12 cellular contexts compared by ENCODE assay signal in the genomic region with DNA sequence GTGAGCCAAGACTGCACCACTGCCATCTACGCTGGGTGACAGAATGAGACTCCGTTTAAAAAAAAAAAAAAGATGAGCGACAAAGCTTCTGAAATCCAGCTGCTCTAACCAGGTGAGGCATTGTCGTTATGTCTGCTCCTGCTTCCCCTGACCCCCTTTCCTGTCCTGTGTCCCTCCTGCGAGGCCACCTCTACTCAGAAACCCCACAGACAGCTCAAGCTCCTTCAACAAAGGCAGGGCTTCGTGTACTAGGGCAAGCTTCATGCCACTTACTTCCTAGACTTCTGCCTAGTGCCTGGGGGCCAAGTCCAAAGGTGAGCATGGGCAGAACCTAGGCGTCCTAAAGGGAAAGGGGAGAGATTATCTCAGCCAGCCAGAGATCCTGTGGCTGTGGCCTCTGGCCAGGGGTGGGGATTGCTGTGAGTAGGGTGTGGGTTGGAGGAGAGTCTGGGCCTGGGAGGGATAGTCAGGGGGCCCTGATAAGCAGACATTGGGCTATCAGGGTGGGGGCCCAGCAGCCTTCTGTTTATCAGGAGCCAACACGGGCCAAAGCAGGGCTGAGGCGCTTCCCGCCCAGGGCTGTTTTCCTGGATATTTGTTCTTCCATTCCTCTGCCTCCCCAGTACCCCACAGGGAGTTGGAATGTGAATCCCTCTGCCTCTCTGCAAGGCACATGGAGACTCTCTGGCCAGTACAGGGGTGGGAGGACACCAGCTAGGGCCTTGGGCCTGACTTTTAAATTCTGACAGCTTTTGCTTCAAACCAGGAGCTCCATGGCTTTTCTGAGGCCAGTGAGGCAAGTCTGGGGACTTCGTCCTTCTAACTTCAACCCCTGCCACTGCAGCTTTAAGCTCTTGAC. TPM values are rescaled to one million over a fixed set of nuclear protein-coding genes. Genes with fewer than 3 reads are reported as not detected.
DNase-seq lines count a peak whose midpoint lies in the region; ATAC-seq, FAIRE-seq and TF ChIP-seq lines count a peak whose summit lies in the region.
"Had no signal": no experiment of that assay in that cellular context is flagged by ENCODE, and none has a peak within 500 bp of the region (broad histone marks: within the 10 kb centered on the region; RNA-seq: fewer than 3 reads in every experiment).

No MANE protein-coding gene starts in this region.

- intact Hi-C loops in heart left ventricle (cut with DNase I) (loop anchor here in 1 of 10 donors (10.0 kb wide), 1 partner anchor 100 kb away; no protein-coding TSS in a partner anchor), Right ventricle myocardium inferior (cut with DNase I) (no loop called here), HepG2 (cut with micrococcal nuclease; ENCODE audit: unreplicated experiment) (no loop called here), upper lobe of right lung (cut with DNase I) (no loop called here), posterior vena cava (cut with DNase I) (no loop called here)

- POLR2A ChIA-PET in WTC11 (lab: Charles Lee), result no interaction called here
- POLR2A ChIA-PET in HepG2 (lab: Yijun Ruan, JAX), result interaction anchor here (0.8 to 1.5 kb wide), 4 partner anchors 11 to 57 kb away, joined by 3 to 8 read pairs (median 3); a partner anchor contains a TSS

- peak overlapping the region; percentile 4 for H3K9ac ChIP-seq in HepG2 (ENCODE audit: insufficient read depth, low read depth, low read length)

- H3K4me1 Mint-ChIP-seq in WTC11, result peaks cover 17% of the 10 kb centered on the region

- no peak overlapping the region for H3K4me3 Mint-ChIP-seq in WTC11

- DNase-seq in heart left ventricle (peak in 1 of 5 donors; percentile 37), Right ventricle myocardium inferior (ENCODE audit: missing footprints) (no peak), WTC11 (ENCODE audit: low spot score) (no peak), HepG2 (ENCODE audit: low spot score) (peak; percentile 37), upper lobe of right lung (no peak), GM10266 (ENCODE audit: extremely low spot score) (no peak), tibial nerve (ENCODE audit: low spot score in 2 of 2) (no peak), posterior vena cava (ENCODE audit: low spot score) (no peak)
- DNase-seq: activated gamma-delta T cell treated with Interleukin-2 at 50 U/mL for 16 hours, Calu3, NCI-H1417 treated with DMSO at 0.1 percent for 48 hours, NCI-H446 treated with DMSO at 0.1 percent for 48 hours had no signal

- WGBS in heart left ventricle, 4 donors, result 73 to 82% (median 76%) methylated on average over 11 of the region's 11 CpGs
- 60% methylated on average over 10 of the region's 11 CpGs for WGBS in HepG2 (ENCODE audit: low lambda C conversion rate)
- 77 to 81% methylated on average over 11 of the region's 11 CpGs for WGBS in tibial nerve, 2 donors

- H3K27me3 ChIP-seq in heart left ventricle (no peaks in the 10 kb centered on the region), HepG2 (ENCODE audit: control insufficient read depth in 1 of 2, insufficient read depth in 2 of 2, low read length in 2 of 2) (no peaks in the 10 kb centered on the region), upper lobe of right lung (no peaks in the 10 kb centered on the region), tibial nerve (no peaks in the 10 kb centered on the region)

- H2AFZ ChIP-seq in HepG2 (ENCODE audit: low read length), result peak overlapping the region; percentile 34

- H3K4me2 ChIP-seq in HepG2 (ENCODE audit: low read depth, low read length), result peak overlapping the region; percentile 51

- no peaks in the 10 kb centered on the region for H4K20me1 ChIP-seq in HepG2 (ENCODE audit: insufficient read depth, low read length)

- in situ Hi-C loops in HepG2 (cut with HindIII; ENCODE audit: extremely low pct_ligation_motif_present, low pct_unique_long_range_greater_than_20kb), result no loop called here

- no peak for FAIRE-seq in HepG2 (lab: Jason Lieb, UNC)

- no peaks in the 10 kb centered on the region for H3K4me1 ChIP-seq in heart left ventricle
- peaks cover 30% of the 10 kb centered on the region for H3K4me1 ChIP-seq in HepG2 (ENCODE audit: insufficient read depth, low read length)
- H3K4me1 ChIP-seq in upper lobe of right lung, result no peaks in the 10 kb centered on the region
- H3K4me1 ChIP-seq in tibial nerve, result no peaks in the 10 kb centered on the region

- H3K9me3 ChIP-seq in heart left ventricle (no peaks in the 10 kb centered on the region), HepG2 (ENCODE audit: low read length) (no peaks in the 10 kb centered on the region), upper lobe of right lung (no peaks in the 10 kb centered on the region), tibial nerve (no peaks in the 10 kb centered on the region)

- H3K36me3 ChIP-seq in heart left ventricle, result peaks cover 0 to 15% (median 9%) of the 10 kb centered on the region in 9 donors
- peaks cover 5 to 6% of the 10 kb centered on the region in 2 experiments; a peak in 3 of 5 replicates for H3K36me3 ChIP-seq in HepG2 (replicated peaks in 1 of 2; ENCODE audit: control insufficient read depth in 1 of 2, insufficient read depth in 2 of 2, low read length in 2 of 2)
- H3K36me3 ChIP-seq in upper lobe of right lung, result peaks cover 14% of the 10 kb centered on the region
- peaks cover 0 to 18% (median 0%) of the 10 kb centered on the region in 3 donors for H3K36me3 ChIP-seq in tibial nerve

- H3K27ac Mint-ChIP-seq in WTC11, result peak overlapping the region; percentile 65; the same call in 1 of the 2 replicates

- CTCF ChIA-PET in WTC11 (lab: Charles Lee) (interaction anchor here (0.8 to 7.0 kb wide), 4 partner anchors 14 to 138 kb away, joined by 3 to 41 read pairs (median 3); no protein-coding TSS in a partner anchor), HepG2 (lab: Yijun Ruan, JAX; ENCODE audit: low intra/inter-chr PET ratio, low total read pairs) (no interaction called here)

- TF ChIP-seq POLR2A in heart left ventricle (IDR thresholded peaks at IDR 0.05) (no peak), HepG2 (IDR thresholded peaks at IDR 0.05; ENCODE audit: insufficient read depth in 1 of 2, low read depth in 2 of 2, low read length in 2 of 2) (no peak), tibial nerve (IDR thresholded peaks at IDR 0.05) (no peak)

- TF ChIP-seq RAD21 in HepG2 (CRISPR knock-in tag; IDR thresholded peaks at IDR 0.05), result no peak

- TF ChIP-seq CTCF in heart left ventricle (IDR thresholded peaks at IDR 0.05), result no peak
- no peak for TF ChIP-seq CTCF in WTC11 (IDR thresholded peaks at IDR 0.05)
- TF ChIP-seq CTCF in HepG2 (CRISPR knock-in tag; IDR thresholded peaks at IDR 0.05), result no peak
- no peak for TF ChIP-seq CTCF in upper lobe of right lung (IDR thresholded peaks at IDR 0.05)
- no peak for TF ChIP-seq CTCF in GM10266 (IDR thresholded peaks at IDR 0.05; ENCODE audit: control insufficient read depth, insufficient read depth, low read depth, missing control alignments)
- TF ChIP-seq CTCF in tibial nerve (IDR thresholded peaks at IDR 0.05), result no peak

- H3K4me3 ChIP-seq in heart left ventricle, result no peak overlapping the region
- peak overlapping the region in 1 of 3 experiments; percentile 9; a peak in 1 of 6 replicates for H3K4me3 ChIP-seq in HepG2 (replicated peaks in 1 of 3; ENCODE audit: insufficient read depth in 1 of 3, low read depth in 2 of 3, low read length in 3 of 3)
- no peak overlapping the region for H3K4me3 ChIP-seq in upper lobe of right lung
- H3K4me3 ChIP-seq in tibial nerve, result no peak overlapping the region

- H3K27ac ChIP-seq in heart left ventricle (no peak overlapping the region), HepG2 (ENCODE audit: extremely low read length, insufficient read depth, low read length) (peak overlapping the region; percentile 19), upper lobe of right lung (no peak overlapping the region), tibial nerve (peak overlapping the region in 1 of 4 donors; percentile 44)

- no peaks in the 10 kb centered on the region for H3K9me3 Mint-ChIP-seq in WTC11

- H3K79me2 ChIP-seq in HepG2 (ENCODE audit: insufficient read depth, low read length), result no peaks in the 10 kb centered on the region

- no TSS peak for BruUV-seq in HepG2 (replicated peaks; lab: Mats Ljungman, UMichigan)

- peak in 3 of 4 donors; percentile 36 to 73 (median 52) for ATAC-seq in heart left ventricle
- ATAC-seq in Right ventricle myocardium inferior, result no peak
- ATAC-seq in WTC11, result no peak; the same call in 1 of the 2 replicates
- ATAC-seq in HepG2, result peak; percentile 74
- ATAC-seq in upper lobe of right lung, result peak; percentile 41

- H3K36me3 Mint-ChIP-seq in WTC11, result peaks cover 5% of the 10 kb centered on the region

- TF ChIP-seq EP300 in HepG2 (IDR thresholded peaks at IDR 0.05; ENCODE audit: low read depth in 2 of 2, low read length in 2 of 2), result no peak
- no peak for TF ChIP-seq EP300 in HepG2 (CRISPR knock-in tag; IDR thresholded peaks at IDR 0.05; ENCODE audit: borderline replicate concordance)
- no peak for TF ChIP-seq EP300 in tibial nerve (IDR thresholded peaks at IDR 0.05)

- H3K27me3 Mint-ChIP-seq in WTC11 (ENCODE audit: low read depth), result peaks cover 5% of the 10 kb centered on the region; the same call in 1 of the 2 replicates

RNA-seq across cellular contexts. Expression of a gene that starts 10.4 kb away (rescaled TPM):
- 10 to 100 TPM; 28.0 to 78.2 (median 41.1) TPM for total RNA-seq in heart left ventricle
- polyA plus RNA-seq in heart left ventricle, result 10 to 100 TPM; 35.5 to 63.9 TPM
- total RNA-seq in Right ventricle myocardium inferior, result 37.2 TPM
- total RNA-seq in WTC11 (2021), result 70.1 to 77.0 TPM (median 72.0 TPM) in 3 replicates
- 46.9 and 50.7 TPM in 2 replicates for total RNA-seq in HepG2 (2016; rRNA removed; fragmentation: Illumina TruSeq; extraction: Trizol)
- total RNA-seq in HepG2 (2016; cell fraction: cytosol; rRNA removed; fragmentation: Illumina TruSeq; extraction: Trizol; ENCODE audit: low read depth), result 8.5 and 10.0 TPM in 2 replicates
- 48.8 and 50.6 TPM in 2 replicates for total RNA-seq in HepG2 (2016; cell fraction: insoluble cytoplasmic fraction; rRNA removed; fragmentation: Illumina TruSeq; extraction: Trizol)
- 17.1 and 19.7 TPM in 2 replicates for total RNA-seq in HepG2 (2016; cell fraction: membrane; rRNA removed; fragmentation: Illumina TruSeq; extraction: Trizol)
- total RNA-seq in HepG2 (2016; cell fraction: nucleus; rRNA removed; fragmentation: Illumina TruSeq; extraction: Trizol), result 28.7 and 36.3 TPM in 2 replicates
- 72.2 and 73.5 TPM in 2 replicates for polyA plus RNA-seq in HepG2 (2011; rRNA removed)
- polyA plus RNA-seq in HepG2 (2011; cell fraction: cytosol; rRNA removed), result 72.3 and 85.9 TPM in 2 replicates
- polyA plus RNA-seq in HepG2 (2011; cell fraction: nucleus; rRNA removed), result 55.6 and 60.0 TPM in 2 replicates
- polyA plus RNA-seq in HepG2 (2012), result 42.4 and 45.1 TPM in 2 replicates
- 13.8 and 14.3 TPM in 2 replicates for polyA plus RNA-seq in HepG2 (2016; cell fraction: cytosol; fragmentation: Illumina TruSeq; extraction: Trizol; ENCODE audit: low read depth)
- polyA plus RNA-seq in HepG2 (2016; cell fraction: insoluble cytoplasmic fraction; fragmentation: Illumina TruSeq; extraction: Trizol; ENCODE audit: low read depth), result 78.5 and 84.9 TPM in 2 replicates
- polyA plus RNA-seq in HepG2 (2016; cell fraction: membrane; fragmentation: Illumina TruSeq; extraction: Trizol; ENCODE audit: low read depth), result 24.1 and 26.2 TPM in 2 replicates
- 72.4 and 76.9 TPM in 2 replicates for polyA plus RNA-seq in HepG2 (2016; cell fraction: nucleus; fragmentation: Illumina TruSeq; extraction: Trizol; ENCODE audit: insufficient read depth, low read depth)
- polyA minus RNA-seq in HepG2 (2011; rRNA and poly(A)+ RNA removed; ENCODE audit: low replicate concordance), result 142 and 176 TPM in 2 replicates
- polyA minus RNA-seq in HepG2 (2011; cell fraction: cytosol; rRNA and poly(A)+ RNA removed), result 44.2 and 52.7 TPM in 2 replicates
- 29.7 and 30.6 TPM in 2 replicates for polyA minus RNA-seq in HepG2 (2011; cell fraction: nucleus; rRNA and poly(A)+ RNA removed)
- total RNA-seq in upper lobe of right lung, result 24.4 TPM
- 10 to 100 TPM; 26.4 to 52.8 (median 36.2) TPM for total RNA-seq in tibial nerve
- 10 to 100 TPM; 22.6 to 24.4 TPM for total RNA-seq in posterior vena cava

RNA-seq across cellular contexts. Expression of a gene that starts 22.6 kb away (rescaled TPM):
- total RNA-seq in heart left ventricle (10 to 100 TPM; 14.4 to 33.2 (median 16.7) TPM), Right ventricle myocardium inferior (16.9 TPM), WTC11 (2021) (86.6 to 94.6 TPM (median 91.5 TPM) in 3 replicates), HepG2 (2016; rRNA removed; fragmentation: Illumina TruSeq; extraction: Trizol) (3.5 and 4.7 TPM in 2 replicates), upper lobe of right lung (22.2 TPM), tibial nerve (10 to 100 TPM in 2 of 4 donors, 1 to 10 TPM in 2; 6.1 to 17.1 (median 11.4) TPM), posterior vena cava (10 to 100 TPM; 13.8 to 19.2 TPM)
- polyA plus RNA-seq in heart left ventricle (10 to 100 TPM in 1 of 2 donors, 1 to 10 TPM in 1; 9.2 to 28.1 TPM), HepG2 (2011; rRNA removed) (7.3 TPM in 2 replicates)
- total RNA-seq in HepG2 (2016; cell fraction: cytosol; rRNA removed; fragmentation: Illumina TruSeq; extraction: Trizol; ENCODE audit: low read depth), result 1.7 and 2.5 TPM in 2 replicates
- 2.9 and 3.4 TPM in 2 replicates for total RNA-seq in HepG2 (2016; cell fraction: insoluble cytoplasmic fraction; rRNA removed; fragmentation: Illumina TruSeq; extraction: Trizol)
- total RNA-seq in HepG2 (2016; cell fraction: membrane; rRNA removed; fragmentation: Illumina TruSeq; extraction: Trizol), result 7.9 and 9.0 TPM in 2 replicates
- 2.9 and 4.4 TPM in 2 replicates for total RNA-seq in HepG2 (2016; cell fraction: nucleus; rRNA removed; fragmentation: Illumina TruSeq; extraction: Trizol)
- polyA plus RNA-seq in HepG2 (2011; cell fraction: cytosol; rRNA removed), result 8.0 and 8.4 TPM in 2 replicates
- 11.3 and 13.9 TPM in 2 replicates for polyA plus RNA-seq in HepG2 (2011; cell fraction: nucleus; rRNA removed)
- 9.8 and 13.0 TPM in 2 replicates for polyA plus RNA-seq in HepG2 (2012)
- 4.0 and 4.6 TPM in 2 replicates for polyA plus RNA-seq in HepG2 (2016; cell fraction: cytosol; fragmentation: Illumina TruSeq; extraction: Trizol; ENCODE audit: low read depth)
- polyA plus RNA-seq in HepG2 (2016; cell fraction: insoluble cytoplasmic fraction; fragmentation: Illumina TruSeq; extraction: Trizol; ENCODE audit: low read depth), result 9.3 and 13.6 TPM in 2 replicates
- polyA plus RNA-seq in HepG2 (2016; cell fraction: membrane; fragmentation: Illumina TruSeq; extraction: Trizol; ENCODE audit: low read depth), result 14.0 and 18.6 TPM in 2 replicates
- polyA plus RNA-seq in HepG2 (2016; cell fraction: nucleus; fragmentation: Illumina TruSeq; extraction: Trizol; ENCODE audit: insufficient read depth, low read depth), result 10.1 and 11.0 TPM in 2 replicates
- 14.1 and 27.8 TPM in 2 replicates for polyA minus RNA-seq in HepG2 (2011; rRNA and poly(A)+ RNA removed; ENCODE audit: low replicate concordance)
- polyA minus RNA-seq in HepG2 (2011; cell fraction: cytosol; rRNA and poly(A)+ RNA removed), result 12.3 and 12.7 TPM in 2 replicates
- polyA minus RNA-seq in HepG2 (2011; cell fraction: nucleus; rRNA and poly(A)+ RNA removed), result 12.6 and 12.8 TPM in 2 replicates

RNA-seq across cellular contexts. Expression of a gene that starts 32.3 kb away (rescaled TPM):
- total RNA-seq in heart left ventricle (100 to 1,000 TPM in 3 of 9 donors, 10 to 100 TPM in 6; 81.1 to 139 (median 95.2) TPM), Right ventricle myocardium inferior (118 TPM), WTC11 (2021) (139 to 153 TPM (median 144 TPM) in 3 replicates), HepG2 (2016; rRNA removed; fragmentation: Illumina TruSeq; extraction: Trizol) (54.3 and 60.7 TPM in 2 replicates), upper lobe of right lung (157 TPM), tibial nerve (10 to 100 TPM; 54.8 to 84.9 (median 65.2) TPM), posterior vena cava (100 to 1,000 TPM in 1 of 2 donors, 10 to 100 TPM in 1; 99.0 to 101 TPM)
- polyA plus RNA-seq in heart left ventricle (10 to 100 TPM; 52.7 to 68.5 TPM), HepG2 (2011; rRNA removed) (54.5 and 60.6 TPM in 2 replicates)
- 21.0 and 27.1 TPM in 2 replicates for total RNA-seq in HepG2 (2016; cell fraction: cytosol; rRNA removed; fragmentation: Illumina TruSeq; extraction: Trizol; ENCODE audit: low read depth)
- 53.0 and 55.0 TPM in 2 replicates for total RNA-seq in HepG2 (2016; cell fraction: insoluble cytoplasmic fraction; rRNA removed; fragmentation: Illumina TruSeq; extraction: Trizol)
- 55.4 and 58.7 TPM in 2 replicates for total RNA-seq in HepG2 (2016; cell fraction: membrane; rRNA removed; fragmentation: Illumina TruSeq; extraction: Trizol)
- 31.5 and 32.6 TPM in 2 replicates for total RNA-seq in HepG2 (2016; cell fraction: nucleus; rRNA removed; fragmentation: Illumina TruSeq; extraction: Trizol)
- 66.4 and 77.9 TPM in 2 replicates for polyA plus RNA-seq in HepG2 (2011; cell fraction: cytosol; rRNA removed)
- 62.5 and 67.8 TPM in 2 replicates for polyA plus RNA-seq in HepG2 (2011; cell fraction: nucleus; rRNA removed)
- polyA plus RNA-seq in HepG2 (2012), result 42.3 and 50.0 TPM in 2 replicates
- 27.5 and 28.8 TPM in 2 replicates for polyA plus RNA-seq in HepG2 (2016; cell fraction: cytosol; fragmentation: Illumina TruSeq; extraction: Trizol; ENCODE audit: low read depth)
- polyA plus RNA-seq in HepG2 (2016; cell fraction: insoluble cytoplasmic fraction; fragmentation: Illumina TruSeq; extraction: Trizol; ENCODE audit: low read depth), result 48.1 and 64.0 TPM in 2 replicates
- 49.0 and 54.8 TPM in 2 replicates for polyA plus RNA-seq in HepG2 (2016; cell fraction: membrane; fragmentation: Illumina TruSeq; extraction: Trizol; ENCODE audit: low read depth)
- 64.4 and 67.0 TPM in 2 replicates for polyA plus RNA-seq in HepG2 (2016; cell fraction: nucleus; fragmentation: Illumina TruSeq; extraction: Trizol; ENCODE audit: insufficient read depth, low read depth)
- polyA minus RNA-seq in HepG2 (2011; rRNA and poly(A)+ RNA removed; ENCODE audit: low replicate concordance), result 124 and 166 TPM in 2 replicates
- 35.9 and 59.2 TPM in 2 replicates for polyA minus RNA-seq in HepG2 (2011; cell fraction: cytosol; rRNA and poly(A)+ RNA removed)
- polyA minus RNA-seq in HepG2 (2011; cell fraction: nucleus; rRNA and poly(A)+ RNA removed), result 14.0 and 19.0 TPM in 2 replicates

RNA-seq across cellular contexts. Expression of a gene that starts 37.7 kb away (rescaled TPM):
- 1 to 10 TPM; 2.2 to 4.8 (median 2.6) TPM for total RNA-seq in heart left ventricle
- polyA plus RNA-seq in heart left ventricle, result 1 to 10 TPM; 3.6 to 6.3 TPM
- total RNA-seq in Right ventricle myocardium inferior, result 3.0 TPM
- total RNA-seq in WTC11 (2021), result 26.5 to 29.5 TPM (median 28.5 TPM) in 3 replicates
- 7.6 and 12.6 TPM in 2 replicates for total RNA-seq in HepG2 (2016; rRNA removed; fragmentation: Illumina TruSeq; extraction: Trizol)
- 3.8 and 4.4 TPM in 2 replicates for total RNA-seq in HepG2 (2016; cell fraction: cytosol; rRNA removed; fragmentation: Illumina TruSeq; extraction: Trizol; ENCODE audit: low read depth)
- 6.5 and 14.0 TPM in 2 replicates for total RNA-seq in HepG2 (2016; cell fraction: insoluble cytoplasmic fraction; rRNA removed; fragmentation: Illumina TruSeq; extraction: Trizol)
- total RNA-seq in HepG2 (2016; cell fraction: membrane; rRNA removed; fragmentation: Illumina TruSeq; extraction: Trizol), result 8.0 and 9.3 TPM in 2 replicates
- 9.7 and 11.6 TPM in 2 replicates for total RNA-seq in HepG2 (2016; cell fraction: nucleus; rRNA removed; fragmentation: Illumina TruSeq; extraction: Trizol)
- 11.8 and 14.9 TPM in 2 replicates for polyA plus RNA-seq in HepG2 (2011; rRNA removed)
- polyA plus RNA-seq in HepG2 (2011; cell fraction: cytosol; rRNA removed), result 17.3 and 17.4 TPM in 2 replicates
- 8.7 and 11.2 TPM in 2 replicates for polyA plus RNA-seq in HepG2 (2011; cell fraction: nucleus; rRNA removed)
- 3.6 and 6.3 TPM in 2 replicates for polyA plus RNA-seq in HepG2 (2012)
- polyA plus RNA-seq in HepG2 (2016; cell fraction: cytosol; fragmentation: Illumina TruSeq; extraction: Trizol; ENCODE audit: low read depth), result 4.0 and 5.3 TPM in 2 replicates
- polyA plus RNA-seq in HepG2 (2016; cell fraction: insoluble cytoplasmic fraction; fragmentation: Illumina TruSeq; extraction: Trizol; ENCODE audit: low read depth), result 8.0 and 9.0 TPM in 2 replicates
- polyA plus RNA-seq in HepG2 (2016; cell fraction: membrane; fragmentation: Illumina TruSeq; extraction: Trizol; ENCODE audit: low read depth), result 7.0 and 7.5 TPM in 2 replicates
- polyA plus RNA-seq in HepG2 (2016; cell fraction: nucleus; fragmentation: Illumina TruSeq; extraction: Trizol; ENCODE audit: insufficient read depth, low read depth), result 20.2 and 21.1 TPM in 2 replicates
- 15.0 and 24.2 TPM in 2 replicates for polyA minus RNA-seq in HepG2 (2011; rRNA and poly(A)+ RNA removed; ENCODE audit: low replicate concordance)
- 5.9 and 8.7 TPM in 2 replicates for polyA minus RNA-seq in HepG2 (2011; cell fraction: cytosol; rRNA and poly(A)+ RNA removed)
- 5.2 and 7.8 TPM in 2 replicates for polyA minus RNA-seq in HepG2 (2011; cell fraction: nucleus; rRNA and poly(A)+ RNA removed)
- 12.8 TPM for total RNA-seq in upper lobe of right lung
- 10 to 100 TPM in 1 of 4 donors, 1 to 10 TPM in 3; 2.4 to 21.9 (median 8.8) TPM for total RNA-seq in tibial nerve
- total RNA-seq in posterior vena cava, result 1 to 10 TPM; 3.7 to 4.0 TPM

Comparison
In these comparisons a context has a peak if more than half of its experiments do, and no peak if none do; other contexts are left out.
1. ATAC-seq: peak in heart left ventricle (3 of 4), HepG2 (single experiment) and upper lobe of right lung (single experiment); none in Right ventricle myocardium inferior (single experiment) and WTC11 (single experiment).